In the genomic region with DNA sequence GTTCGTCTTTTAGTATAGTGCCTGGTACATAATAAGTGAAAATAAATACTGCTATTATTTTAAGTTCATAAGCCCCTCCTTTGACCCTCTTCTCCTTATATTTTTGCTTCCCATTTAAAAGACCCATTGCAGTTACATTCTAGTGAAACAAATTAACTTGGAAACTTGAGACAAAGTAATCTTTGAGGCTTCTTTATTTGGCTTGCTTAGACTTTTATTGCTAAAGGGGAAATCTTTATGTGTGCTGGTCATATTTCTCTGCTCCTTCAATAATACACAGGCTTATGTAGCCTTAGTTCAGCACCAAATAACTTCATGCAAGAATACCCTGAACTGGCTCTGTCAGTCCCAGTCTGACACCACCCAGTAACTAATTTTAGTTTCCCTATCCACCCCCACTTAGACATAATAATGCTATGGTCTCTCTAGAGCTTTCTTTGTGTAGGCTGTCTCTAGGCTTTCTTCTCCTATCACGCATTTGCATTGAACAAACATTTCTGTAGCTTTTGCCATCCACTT, we compare ENCODE assay signal across 21 cellular contexts.
"Had no signal": no experiment of that assay in that cellular context is flagged by ENCODE, and none has a peak within 500 bp of the region (broad histone marks: within the 10 kb centered on the region; RNA-seq: fewer than 3 reads in every experiment).

No MANE protein-coding gene starts in this region.

- H3K4me1 Mint-ChIP-seq: nephron progenitor cell; stimulated activated effector memory CD8-positive, alpha-beta T cell treated with anti-CD3 and anti-CD28 coated beads, Interleukin-12 subunit alpha, Interleukin-12 subunit beta, amount 100 ng/mL, for 72 hours; stimulated activated naive B cell treated with anti-CD40 and anti-IgM and Interleukin-4, amounts not matched to agents 10 μg/mL and 1 μg/mL and 100 μg/mL, for 72 hours had no signal

- H3K9me3 Mint-ChIP-seq: neural crest cell; stimulated activated effector memory CD8-positive, alpha-beta T cell treated with anti-CD3 and anti-CD28 coated beads, Interleukin-12 subunit alpha, Interleukin-12 subunit beta, amount 100 ng/mL, for 72 hours; stimulated activated naive CD8-positive, alpha-beta T cell treated with anti-CD3 and anti-CD28 coated beads, Interleukin-15, Interleukin-2, amounts not matched to agents 100 ng/mL and 50 ng/mL, for 24 hours had no signal

- H3K4me3 Mint-ChIP-seq: natural killer cell treated with Interleukin-12 subunit alpha and Interleukin-12 subunit beta and Interleukin-15 and Interleukin-18, amount 100 ng/mL, for 72 hours; nephron progenitor cell; neural crest cell; stimulated activated effector memory CD8-positive, alpha-beta T cell treated with anti-CD3 and anti-CD28 coated beads, Interleukin-12 subunit alpha, Interleukin-12 subunit beta, amount 100 ng/mL, for 72 hours; stimulated activated naive B cell treated with anti-CD40 and anti-IgM and Interleukin-4, amounts not matched to agents 10 μg/mL and 1 μg/mL and 100 μg/mL, for 72 hours; stimulated activated naive CD8-positive, alpha-beta T cell treated with anti-CD3 and anti-CD28 coated beads, Interleukin-15, Interleukin-2, amounts not matched to agents 100 ng/mL and 50 ng/mL, for 24 hours had no signal

- H3K27ac Mint-ChIP-seq: natural killer cell treated with Interleukin-12 subunit alpha and Interleukin-12 subunit beta and Interleukin-15 and Interleukin-18, amount 100 ng/mL, for 72 hours; nephron progenitor cell; stimulated activated effector memory CD8-positive, alpha-beta T cell treated with anti-CD3 and anti-CD28 coated beads, Interleukin-12 subunit alpha, Interleukin-12 subunit beta, amount 100 ng/mL, for 72 hours; stimulated activated naive B cell treated with anti-CD40 and anti-IgM and Interleukin-4, amounts not matched to agents 10 μg/mL and 1 μg/mL and 100 μg/mL, for 72 hours; stimulated activated naive CD8-positive, alpha-beta T cell treated with anti-CD3 and anti-CD28 coated beads, Interleukin-15, Interleukin-2, amounts not matched to agents 100 ng/mL and 50 ng/mL, for 24 hours had no signal

- ATAC-seq: natural killer cell treated with Interleukin-12 subunit alpha and Interleukin-12 subunit beta and Interleukin-15 and Interleukin-18, amount 100 ng/mL, for 72 hours; pancreas; right cardiac atrium; right lobe of liver; stimulated activated effector memory CD8-positive, alpha-beta T cell treated with anti-CD3 and anti-CD28 coated beads, Interleukin-12 subunit alpha, Interleukin-12 subunit beta, amount 100 ng/mL, for 72 hours; stimulated activated naive B cell treated with anti-CD40 and anti-IgM and Interleukin-4, amounts not matched to agents 10 μg/mL and 1 μg/mL and 100 μg/mL, for 72 hours had no signal

- H3K36me3 Mint-ChIP-seq: natural killer cell treated with Interleukin-12 subunit alpha and Interleukin-12 subunit beta and Interleukin-15 and Interleukin-18, amount 100 ng/mL, for 72 hours; stimulated activated effector memory CD8-positive, alpha-beta T cell treated with anti-CD3 and anti-CD28 coated beads, Interleukin-12 subunit alpha, Interleukin-12 subunit beta, amount 100 ng/mL, for 72 hours had no signal

- DNase-seq: nephron progenitor cell; nucleus accumbens; pancreas; right cardiac atrium; right lobe of liver; sigmoid colon; small intestine; stimulated activated CD4-positive, alpha-beta T cell treated with anti-CD3 and anti-CD28 coated beads, Interleukin-15, amount 100 ng/mL, for 24 hours; stimulated activated CD4-positive, alpha-beta T cell treated with anti-CD3 and anti-CD28 coated beads, Interleukin-2, amount 100 ng/mL, for 24 hours; stimulated activated CD4-positive, alpha-beta T cell treated with anti-CD3 and anti-CD28 coated beads, Interleukin-2, amount 100 ng/mL, for 48 hours; stimulated activated CD4-positive, alpha-beta T cell treated with anti-CD3 and anti-CD28 coated beads, Interleukin-4, amount 100 ng/mL, for 24 hours; stimulated activated naive B cell treated with anti-CD40 and anti-IgM and Interleukin-4, amounts not matched to agents 10 μg/mL and 1 μg/mL and 100 μg/mL, for 72 hours; stimulated activated naive CD4-positive, alpha-beta T cell treated with Interleukin-2 at 50 U/mL for 16 hours; stomach; thyroid gland; trophoblast cell; upper lobe of left lung had no signal

- H3K27me3 Mint-ChIP-seq: stimulated activated naive B cell treated with anti-CD40 and anti-IgM and Interleukin-4, amounts not matched to agents 10 μg/mL and 1 μg/mL and 100 μg/mL, for 72 hours; stimulated activated naive CD8-positive, alpha-beta T cell treated with anti-CD3 and anti-CD28 coated beads, Interleukin-15, Interleukin-2, amounts not matched to agents 100 ng/mL and 50 ng/mL, for 24 hours had no signal
